Comparison of ENCODE assay signal across 16 cellular contexts in the genomic region with DNA sequence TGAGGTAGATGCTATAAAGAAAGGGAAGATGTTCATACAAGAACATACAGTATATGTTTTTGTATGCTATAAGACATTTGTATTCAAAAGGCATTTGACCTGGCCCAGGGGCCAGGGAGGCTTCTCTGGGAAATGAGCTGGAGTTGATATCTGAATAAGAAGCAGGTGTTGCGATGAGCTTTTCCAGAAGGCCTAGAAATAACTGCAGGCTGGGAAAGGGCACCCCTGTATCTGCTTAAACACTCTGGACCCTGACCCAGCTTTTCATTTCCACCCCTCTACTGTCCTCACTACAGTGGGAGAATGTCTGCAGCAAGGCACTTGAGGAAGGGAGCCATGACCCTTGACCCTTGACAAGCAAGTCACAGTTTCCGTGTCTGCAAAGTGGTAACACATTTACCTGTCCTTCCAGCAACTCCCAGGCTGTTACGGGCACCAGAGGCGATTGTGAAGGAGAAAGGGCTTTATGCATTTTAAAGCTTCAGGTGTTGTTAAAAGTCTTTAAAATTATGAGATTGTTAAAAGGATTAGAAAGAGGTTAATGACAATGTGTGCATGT.
A peak's percentile ranks its signal among the peaks of the same experiment; 100 is the strongest.
DNase-seq lines count a peak whose midpoint lies in the region; ATAC-seq and TF ChIP-seq lines count a peak whose summit lies in the region.
"Had no signal": no experiment of that assay in that cellular context is flagged by ENCODE, and none has a peak within 500 bp of the region (broad histone marks: within the 10 kb centered on the region; RNA-seq: fewer than 3 reads in every experiment).

No MANE protein-coding gene starts in this region.

- H3K9me3 ChIP-seq in cardiac muscle cell (ENCODE audit: low read depth) (no peaks in the 10 kb centered on the region), HAP-1 (no peaks in the 10 kb centered on the region), lower lobe of right lung (no peaks in the 10 kb centered on the region)
- H3K9me3 ChIP-seq: BLaER1 treated with 17β-estradiol and CSF1 and Interleukin-3, amounts not matched to agents 10 nM and 100 nM had no signal

- H3K36me3 Mint-ChIP-seq in progenitor cell of endocrine pancreas (ENCODE audit: insufficient read depth), result no peaks in the 10 kb centered on the region
- H3K36me3 Mint-ChIP-seq: CD4-positive, CD25-positive, alpha-beta regulatory T cell had no signal

- H3K36me3 ChIP-seq in cardiac muscle cell (no peaks in the 10 kb centered on the region), HAP-1 (replicated peaks) (no peaks in the 10 kb centered on the region), lower lobe of right lung (no peaks in the 10 kb centered on the region)
- H3K36me3 ChIP-seq: BLaER1 treated with 17β-estradiol and CSF1 and Interleukin-3, amounts not matched to agents 10 nM and 100 nM had no signal

- DNase-seq in cardiac muscle cell (ENCODE audit: low read depth in 1 of 2, low spot score in 1 of 2) (peak in 1 of 2 donors; percentile 71), Right ventricle myocardium superior (no peak), left colon (peak; percentile 47 to 52), progenitor cell of endocrine pancreas (ENCODE audit: low spot score, unreplicated experiment) (no peak), HAP-1 (ENCODE audit: low spot score in 2 of 2) (no peak), lower lobe of right lung (no peak)
- DNase-seq: ACHN; Calu3; CD4-positive, CD25-positive, alpha-beta regulatory T cell; DMS 273 treated with DMSO at 0.1 percent for 48 hours; DMS79 had no signal

- no peak for ATAC-seq in Right ventricle myocardium superior (ENCODE audit: poor library complexity)
- peak; percentile 89 for ATAC-seq in left colon
- ATAC-seq in lower lobe of right lung, result no peak
- no peak for ATAC-seq in HG03565 (IDR thresholded peaks at IDR 0.05; ENCODE audit: unreplicated experiment)
- ATAC-seq: GM12878, HCT116 had no signal

- peaks cover 5% of the 10 kb centered on the region for H3K27me3 Mint-ChIP-seq in progenitor cell of endocrine pancreas
- H3K27me3 Mint-ChIP-seq: CD4-positive, CD25-positive, alpha-beta regulatory T cell had no signal

- H3K4me3 ChIP-seq in cardiac muscle cell (no peak overlapping the region), HAP-1 (no peak overlapping the region), lower lobe of right lung (no peak overlapping the region)
- H3K4me3 ChIP-seq: BLaER1 treated with 17β-estradiol and CSF1 and Interleukin-3, amounts not matched to agents 10 nM and 100 nM; GM12878 had no signal

- H3K27ac Mint-ChIP-seq in progenitor cell of endocrine pancreas, result peak overlapping the region; percentile 14
- H3K27ac Mint-ChIP-seq: CD4-positive, CD25-positive, alpha-beta regulatory T cell had no signal

- no peak for TF ChIP-seq CTCF in cardiac muscle cell (IDR thresholded peaks at IDR 0.05; ENCODE audit: low read depth, low read length)
- no peak for TF ChIP-seq CTCF in progenitor cell of endocrine pancreas (IDR thresholded peaks at IDR 0.05; ENCODE audit: unreplicated experiment)
- TF ChIP-seq CTCF in lower lobe of right lung (IDR thresholded peaks at IDR 0.05), result no peak

- H3K27ac ChIP-seq in cardiac muscle cell, result peak overlapping the region; percentile 82
- H3K27ac ChIP-seq in lower lobe of right lung, result no peak overlapping the region
- H3K27ac ChIP-seq: BLaER1 treated with 17β-estradiol and CSF1 and Interleukin-3, amounts not matched to agents 10 nM and 100 nM; HL-60 had no signal

- in situ Hi-C loops in HAP-1 (cut with MboI; ENCODE audit: low sequenced_read_pairs), result no loop called here

- intact Hi-C loops in Right ventricle myocardium superior (cut with DNase I) (no loop called here), left colon (cut with DNase I, micrococcal nuclease) (no loop called here), lower lobe of right lung (cut with DNase I) (no loop called here)

- no peak overlapping the region for H3K4me3 Mint-ChIP-seq in progenitor cell of endocrine pancreas (ENCODE audit: low read depth)
- H3K4me3 Mint-ChIP-seq: CD4-positive, CD25-positive, alpha-beta regulatory T cell had no signal

- H3K27me3 ChIP-seq in cardiac muscle cell, result no peaks in the 10 kb centered on the region
- no peaks in the 10 kb centered on the region for H3K27me3 ChIP-seq in HAP-1 (ENCODE audit: low read depth)
- no peaks in the 10 kb centered on the region for H3K27me3 ChIP-seq in lower lobe of right lung (ENCODE audit: low read depth)
- H3K27me3 ChIP-seq: BLaER1 treated with 17β-estradiol and CSF1 and Interleukin-3, amounts not matched to agents 10 nM and 100 nM had no signal

- no peaks in the 10 kb centered on the region for H3K9me3 Mint-ChIP-seq in progenitor cell of endocrine pancreas (ENCODE audit: low read depth)
- H3K9me3 Mint-ChIP-seq: CD4-positive, CD25-positive, alpha-beta regulatory T cell had no signal

- peaks cover 4% of the 10 kb centered on the region for H3K4me1 Mint-ChIP-seq in progenitor cell of endocrine pancreas (ENCODE audit: low read depth)
- H3K4me1 Mint-ChIP-seq: CD4-positive, CD25-positive, alpha-beta regulatory T cell had no signal

- peaks cover 19% of the 10 kb centered on the region for H3K4me1 ChIP-seq in cardiac muscle cell (ENCODE audit: low read depth)
- H3K4me1 ChIP-seq in HAP-1, result no peaks in the 10 kb centered on the region
- no peaks in the 10 kb centered on the region for H3K4me1 ChIP-seq in lower lobe of right lung

Comparison
In these comparisons a context has a peak if more than half of its experiments do, and no peak if none do; other contexts are left out.
1. DNase-seq: peak in left colon (2 of 2); none in Right ventricle myocardium superior (single experiment), progenitor cell of endocrine pancreas (single experiment), HAP-1 (0 of 2) and lower lobe of right lung (single experiment).